ENCODE assay signal across 21 cellular contexts in the genomic region with DNA sequence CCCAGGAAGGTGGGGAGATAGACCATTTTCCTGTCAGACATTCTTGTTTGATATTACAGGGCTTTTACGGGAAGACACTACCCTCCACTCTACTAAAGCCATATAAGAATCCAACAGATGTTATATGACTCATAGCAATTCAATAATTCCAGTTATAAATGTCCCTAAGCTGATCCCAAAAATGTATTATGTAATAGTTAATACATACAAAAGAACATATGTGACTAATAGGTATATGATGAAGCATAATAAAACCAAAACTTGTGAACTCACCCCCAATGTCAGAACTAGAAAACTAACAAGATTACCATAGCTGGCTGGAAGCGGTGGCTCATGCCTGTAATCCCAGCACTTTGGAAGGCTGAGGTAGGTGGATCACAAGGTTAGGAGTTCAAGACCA.
"Had no signal": no experiment of that assay in that cellular context is flagged by ENCODE, and none has a peak within 500 bp of the region (broad histone marks: within the 10 kb centered on the region; RNA-seq: fewer than 3 reads in every experiment).

No MANE protein-coding gene starts in this region.

- H3K9me3 ChIP-seq: colonic mucosa, sigmoid colon, thyroid gland had no signal

- H3K4me3 Mint-ChIP-seq: activated naive CD8-positive, alpha-beta T cell treated with anti-CD3 and anti-CD28 coated beads, Interleukin-2, amount 10 ng/mL, durations not matched to agents 7 days and 5 days had no signal

- H3K4me1 Mint-ChIP-seq: activated naive CD8-positive, alpha-beta T cell treated with anti-CD3 and anti-CD28 coated beads, Interleukin-2, amount 10 ng/mL, durations not matched to agents 7 days and 5 days had no signal

- H3K27me3 ChIP-seq: body of pancreas, colonic mucosa, left lung, sigmoid colon, spleen, thyroid gland had no signal

- H3K4me1 ChIP-seq: body of pancreas, colonic mucosa, left lung, sigmoid colon, spleen, thyroid gland had no signal

- FAIRE-seq: kidney had no signal

- H3K36me3 ChIP-seq: colonic mucosa, left lung, sigmoid colon, thyroid gland had no signal

- H3K4me3 ChIP-seq: body of pancreas, colonic mucosa, left lung, sigmoid colon, spleen, thyroid gland had no signal

- H3K27me3 Mint-ChIP-seq: activated naive CD8-positive, alpha-beta T cell treated with anti-CD3 and anti-CD28 coated beads, Interleukin-2, amount 10 ng/mL, durations not matched to agents 7 days and 5 days had no signal

- H3K27ac Mint-ChIP-seq: activated naive CD8-positive, alpha-beta T cell treated with anti-CD3 and anti-CD28 coated beads, Interleukin-2, amount 10 ng/mL, durations not matched to agents 7 days and 5 days had no signal

- DNase-seq: activated CD4-positive, alpha-beta T cell treated with anti-CD3 and anti-CD28 coated beads, Interleukin-2, amount 50 U/mL, for 48 hours; activated naive CD8-positive, alpha-beta T cell treated with anti-CD3 and anti-CD28 coated beads, Interleukin-2, amount 10 ng/mL, durations not matched to agents 7 days and 5 days; amygdala; body of pancreas; central memory CD4-positive, alpha-beta T cell; colonic mucosa; foreskin melanocyte; glutamatergic neuron; hypothalamus; kidney; left lung; occipital lobe; posterior cingulate gyrus; sigmoid colon; spleen; stimulated activated CD8-positive, alpha-beta memory T cell treated with anti-CD3 and anti-CD28 coated beads, Interleukin-4, amount 100 ng/mL, for 48 hours; stimulated activated naive CD4-positive, alpha-beta T cell; T-helper 1 cell; T-helper 9 cell; thyroid gland had no signal

- H3K36me3 Mint-ChIP-seq: activated naive CD8-positive, alpha-beta T cell treated with anti-CD3 and anti-CD28 coated beads, Interleukin-2, amount 10 ng/mL, durations not matched to agents 7 days and 5 days had no signal

- ATAC-seq: activated CD4-positive, CD25-positive, alpha-beta regulatory T cell treated with anti-CD3 and anti-CD28 coated beads, Interleukin-2, amount 50 U/mL, for 24 hours; body of pancreas; left lung had no signal

- H3K27ac ChIP-seq: body of pancreas, colonic mucosa, left lung, sigmoid colon, spleen, thyroid gland had no signal
